Comparison of ENCODE assay signal across 8 cellular contexts in the genomic region with DNA sequence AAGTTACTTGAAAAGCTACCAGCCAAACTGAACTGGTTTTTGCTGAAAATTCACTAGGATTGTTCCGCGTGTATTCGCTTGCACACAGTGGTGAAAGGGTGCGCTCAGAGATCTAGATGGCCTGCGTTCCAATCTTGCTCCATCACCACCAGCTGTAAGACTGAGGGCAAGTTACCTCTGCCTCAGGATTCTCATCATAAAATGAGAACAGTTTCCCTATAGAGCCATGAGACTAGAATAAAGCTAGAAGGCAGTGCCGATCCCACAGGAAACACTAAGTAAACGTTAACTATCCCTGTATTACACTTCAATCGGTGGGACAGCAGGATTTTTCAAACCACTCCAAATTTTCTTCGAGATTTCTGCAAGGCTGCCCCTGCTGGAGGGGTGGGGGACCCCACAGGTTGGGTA. TPM values are rescaled to one million over a fixed set of nuclear protein-coding genes. Genes with fewer than 3 reads are reported as not detected.
A peak's percentile ranks its signal among the peaks of the same experiment; 100 is the strongest.
DNase-seq lines count a peak whose midpoint lies in the region; ATAC-seq and TF ChIP-seq lines count a peak whose summit lies in the region.

No MANE protein-coding gene starts in this region.

- peak overlapping the region; percentile 80 to 99 for H3K27ac ChIP-seq in coronary artery

- no peak overlapping the region for H3K4me3 Mint-ChIP-seq in Caco-2 (ENCODE audit: unreplicated experiment)
- H3K4me3 Mint-ChIP-seq in natural killer cell treated with Interleukin-12 subunit alpha and Interleukin-12 subunit beta and Interleukin-15 and Interleukin-18, amount 100 ng/mL, for 72 hours, result peak overlapping the region; percentile 90

- TF ChIP-seq CTCF in Caco-2 (IDR thresholded peaks at IDR 0.05; ENCODE audit: insufficient read depth in 1 of 2, low read depth in 1 of 2, low read length in 1 of 2, severe bottlenecking in 1 of 2, unreplicated experiment in 1 of 2) (peak; percentile 34 to 39), coronary artery (IDR thresholded peaks at IDR 0.05) (no peak)

- no peaks in the 10 kb centered on the region for H3K27me3 ChIP-seq in Caco-2 (replicated peaks; ENCODE audit: control insufficient read depth, insufficient read depth, low read length)
- no peaks in the 10 kb centered on the region for H3K27me3 ChIP-seq in MG63

- H3K27me3 Mint-ChIP-seq in Caco-2 (ENCODE audit: insufficient read depth, unreplicated experiment), result no peaks in the 10 kb centered on the region
- no peaks in the 10 kb centered on the region for H3K27me3 Mint-ChIP-seq in natural killer cell treated with Interleukin-12 subunit alpha and Interleukin-12 subunit beta and Interleukin-15 and Interleukin-18, amount 100 ng/mL, for 72 hours

- intact Hi-C loops in Caco-2 (cut with micrococcal nuclease; ENCODE audit: unreplicated experiment), result loop anchor here (2.0 kb wide), 2 partner anchors 122 to 406 kb away; no protein-coding TSS in a partner anchor

- peaks cover 15% of the 10 kb centered on the region for H3K4me1 Mint-ChIP-seq in Caco-2 (ENCODE audit: low read depth, unreplicated experiment)
- H3K4me1 Mint-ChIP-seq in natural killer cell treated with Interleukin-12 subunit alpha and Interleukin-12 subunit beta and Interleukin-15 and Interleukin-18, amount 100 ng/mL, for 72 hours (ENCODE audit: low read depth in 2 of 2), result peaks cover 13 to 18% of the 10 kb centered on the region in 2 donors

- peaks cover 31% of the 10 kb centered on the region for H3K36me3 Mint-ChIP-seq in Caco-2 (ENCODE audit: insufficient read depth, unreplicated experiment)
- H3K36me3 Mint-ChIP-seq in natural killer cell treated with Interleukin-12 subunit alpha and Interleukin-12 subunit beta and Interleukin-15 and Interleukin-18, amount 100 ng/mL, for 72 hours, result no peaks in the 10 kb centered on the region

- H3K9me3 Mint-ChIP-seq in Caco-2 (ENCODE audit: unreplicated experiment), result no peaks in the 10 kb centered on the region
- H3K9me3 Mint-ChIP-seq in natural killer cell treated with Interleukin-12 subunit alpha and Interleukin-12 subunit beta and Interleukin-15 and Interleukin-18, amount 100 ng/mL, for 72 hours, result no peaks in the 10 kb centered on the region

- BruUV-seq in Caco-2 (replicated peaks; lab: Mats Ljungman, UMichigan), result no TSS peak

- POLR2A ChIA-PET in Caco-2 (lab: Charles Lee), result interaction anchor here (0.5 to 3.6 kb wide), 6 partner anchors 9 to 982 kb away, joined by 3 to 23 read pairs (median 11); partner anchors contain the start of genes DYNLRB1 and ITCH

- H3K36me3 ChIP-seq in Caco-2 (ENCODE audit: control insufficient read depth, insufficient read depth, low read length) (peaks cover 2% of the 10 kb centered on the region), MG63 (peaks cover 28% of the 10 kb centered on the region)

- H3K9me3 ChIP-seq in Caco-2 (no peaks in the 10 kb centered on the region), MG63 (no peaks in the 10 kb centered on the region)

- H3K4me3 ChIP-seq in Caco-2 (ENCODE audit: low read depth, low read length) (peak overlapping the region; percentile 73), MG63 (peak overlapping the region; percentile 92), coronary artery (peak overlapping the region; percentile 83)

- CTCF ChIA-PET in Caco-2 (lab: Charles Lee), result interaction anchor here (0.5 to 4.6 kb wide), 9 partner anchors 9 to 329 kb away, joined by 3 to 61 read pairs (median 4); no protein-coding TSS in a partner anchor

- H3K27ac Mint-ChIP-seq in Caco-2 (ENCODE audit: unreplicated experiment), result peak overlapping the region; percentile 90
- H3K27ac Mint-ChIP-seq in natural killer cell treated with Interleukin-12 subunit alpha and Interleukin-12 subunit beta and Interleukin-15 and Interleukin-18, amount 100 ng/mL, for 72 hours, result peak overlapping the region; percentile 71 to 73

- peaks cover 46% of the 10 kb centered on the region for H3K4me1 ChIP-seq in Caco-2

- no peak for ATAC-seq in natural killer cell treated with Interleukin-12 subunit alpha and Interleukin-12 subunit beta and Interleukin-15 and Interleukin-18, amount 100 ng/mL, for 72 hours
- ATAC-seq in HG02642 (IDR thresholded peaks at IDR 0.05; ENCODE audit: poor library complexity, unreplicated experiment), result no peak

- DNase-seq in Caco-2, result no peak
- DNase-seq in MG63, result peak; percentile 9
- DNase-seq in coronary artery (ENCODE audit: low spot score), result no peak
- no peak for DNase-seq in natural killer cell treated with Interleukin-12 subunit alpha and Interleukin-12 subunit beta and Interleukin-15 and Interleukin-18, amount 100 ng/mL, for 72 hours (ENCODE audit: low spot score)
- DNase-seq in NCI-H1417 (lab: John Stamatoyannopoulos, UW), result no peak
- no peak for DNase-seq in activated CD4-positive, alpha-beta T cell treated with anti-CD3 and anti-CD28 coated beads for 1 hour
- no peak for DNase-seq in globus pallidus (ENCODE audit: low spot score)

RNA-seq across cellular contexts. Expression of gene AHCY, which starts 0.8 kb away (rescaled TPM):
- total RNA-seq in Caco-2 (2022), result 665 and 691 TPM in 2 replicates
- total RNA-seq in MG63 (2014; rRNA removed; shearing (Covaris generic); ENCODE audit: low replicate concordance), result 151 and 216 TPM in 2 replicates
- 100 to 1,000 TPM in 1 of 2 donors, 10 to 100 TPM in 1; 61.3 to 121 TPM for total RNA-seq in natural killer cell treated with Interleukin-12 subunit alpha and Interleukin-12 subunit beta and Interleukin-15 and Interleukin-18, amount 100 ng/mL, for 72 hours
